Comparison of ENCODE assay signal across 8 cellular contexts in genomic region chr12:66129934-66130266, GRCh38. TPM values are rescaled to one million over a fixed set of nuclear protein-coding genes. Genes with fewer than 3 reads are reported as not detected.
DNase-seq lines count a peak whose midpoint lies in the region; ATAC-seq and TF ChIP-seq lines count a peak whose summit lies in the region.

No MANE protein-coding gene starts in this region.

- H3K79me2 ChIP-seq in mammary epithelial cell (ENCODE audit: insufficient read depth, low read length): peaks cover 65% of the 10 kb centered on the region

- no peak for TF ChIP-seq CTCF in mammary epithelial cell (conservative IDR thresholded peaks at IDR 0.05 in 1 of 2, IDR thresholded peaks at IDR 0.05 in 1 of 2; ENCODE audit: extremely low read depth in 1 of 2, insufficient read depth in 1 of 2, low read depth in 1 of 2, low read length in 2 of 2)

- in situ Hi-C loops in Caki2 (cut with HindIII; ENCODE audit: low pct_unique_long_range_greater_than_20kb, low sequenced_read_pairs) (no loop called here), mammary epithelial cell (cut with MboI; ENCODE audit: low sequenced_read_pairs in 2 of 2) (loop anchor here in 1 of 2 donors (25.0 kb wide), 1 partner anchor 282 kb away; no protein-coding TSS in a partner anchor)

- H3K27ac ChIP-seq in HUES48 (ENCODE audit: low read depth, low read length) (peak overlapping the region; percentile 89), mammary epithelial cell (ENCODE audit: insufficient read depth, low read depth, low read length) (peak overlapping the region; percentile 78), aorta (ENCODE audit: low read depth in 1 of 2, low read length in 2 of 2) (no peak overlapping the region)

- peaks cover 2% of the 10 kb centered on the region for H3K9me3 Mint-ChIP-seq in memory B cell

- H3K9me3 ChIP-seq in HUES48 (ENCODE audit: control insufficient read depth, insufficient read depth, low read length) (peaks cover 2% of the 10 kb centered on the region; the same call in 1 of the 2 replicates), mammary epithelial cell (replicated peaks; ENCODE audit: insufficient read depth, low read length) (no peaks in the 10 kb centered on the region), aorta (ENCODE audit: control insufficient read depth, low read length) (no peaks in the 10 kb centered on the region)

- ATAC-seq in memory B cell (ENCODE audit: low read depth): no peak
- peak; percentile 10 for ATAC-seq in aorta (ENCODE audit: low FRiP score)

- peaks cover 31% of the 10 kb centered on the region for H3K36me3 Mint-ChIP-seq in memory B cell

- H3K27ac Mint-ChIP-seq in memory B cell: peak overlapping the region; percentile 94

- CTCF ChIA-PET in mammary epithelial cell (lab: Charles Lee; ENCODE audit: low non-redundant PET): interaction anchor here (0.6 kb wide), 1 partner anchor 15 kb away, joined by 3 read pairs; no protein-coding TSS in a partner anchor

- no peaks in the 10 kb centered on the region for H4K20me1 ChIP-seq in mammary epithelial cell (ENCODE audit: insufficient read depth, low read length)

- H3K4me1 ChIP-seq in HUES48 (ENCODE audit: control insufficient read depth, insufficient read depth, low read length): peaks cover 10% of the 10 kb centered on the region; the same call in 1 of the 2 replicates
- H3K4me1 ChIP-seq in mammary epithelial cell (ENCODE audit: insufficient read depth, low read length): peaks cover 13% of the 10 kb centered on the region
- H3K4me1 ChIP-seq in aorta (ENCODE audit: control insufficient read depth in 1 of 2, insufficient read depth in 2 of 2, low read length in 2 of 2): peaks cover 2 to 6% of the 10 kb centered on the region in 2 donors

- H3K9ac ChIP-seq in HUES48 (ENCODE audit: low read depth, low read length) (peak overlapping the region; percentile 87), mammary epithelial cell (ENCODE audit: insufficient read depth, low read length) (peak overlapping the region; percentile 87)

- no peaks in the 10 kb centered on the region for H3K27me3 Mint-ChIP-seq in memory B cell

- H2AFZ ChIP-seq in mammary epithelial cell (ENCODE audit: low read depth, low read length): peak overlapping the region; percentile 89

- dilution Hi-C loops in mammary epithelial cell (cut with HindIII; ENCODE audit: low sequenced_read_pairs): no loop called here

- intact Hi-C loops in mammary epithelial cell (cut with micrococcal nuclease): no loop called here
- intact Hi-C loops in aorta (cut with DNase I): loop anchor here (1.0 to 5.0 kb wide), 2 partner anchors 37 to 39 kb away; partner anchors contain the start of gene TMBIM4 (in 2 of the 2)

- peak overlapping the region; percentile 93 for H3K4me3 Mint-ChIP-seq in memory B cell

- peaks cover 32% of the 10 kb centered on the region for H3K4me1 Mint-ChIP-seq in memory B cell

- DNase-seq in Caki2 (ENCODE audit: low read depth) (peak; percentile 25), mammary epithelial cell (no peak), memory B cell (ENCODE audit: low spot score in 2 of 2) (no peak), aorta (no peak), NCI-H1417 (lab: John Stamatoyannopoulos, UW) (no peak), NCI-H1105 (lab: John Stamatoyannopoulos, UW) (no peak), mucosa of gallbladder (ENCODE audit: low spot score) (no peak)

- BruUV-seq in mammary epithelial cell (replicated peaks; lab: Mats Ljungman, UMichigan): no TSS peak

- 2% methylated on average over 8 of the region's 8 CpGs for WGBS in mammary epithelial cell (ENCODE audit: low coverage, missing lambda C conversion rate)
- WGBS in aorta, 2 donors: 2 to 3% methylated on average over 8 of the region's 8 CpGs

- H3K27me3 ChIP-seq in HUES48 (ENCODE audit: control insufficient read depth, insufficient read depth, low read length) (no peaks in the 10 kb centered on the region), mammary epithelial cell (ENCODE audit: insufficient read depth, low read length) (no peaks in the 10 kb centered on the region), aorta (ENCODE audit: control insufficient read depth in 1 of 2, insufficient read depth in 2 of 2, low read length in 1 of 2) (no peaks in the 10 kb centered on the region)

- H3K4me2 ChIP-seq in mammary epithelial cell (ENCODE audit: insufficient read depth, low read depth, low read length): peak overlapping the region; percentile 75

- H3K36me3 ChIP-seq in HUES48 (ENCODE audit: control insufficient read depth, insufficient read depth, low read length) (peaks cover 40% of the 10 kb centered on the region), mammary epithelial cell (ENCODE audit: insufficient read depth, low read length) (peaks cover 26% of the 10 kb centered on the region), aorta (ENCODE audit: control insufficient read depth in 1 of 2, insufficient read depth in 2 of 2, low read length in 1 of 2) (peaks cover 0 to 2% of the 10 kb centered on the region in 2 donors)

- H3K4me3 ChIP-seq in HUES48 (ENCODE audit: low read depth, low read length): peak overlapping the region; percentile 79
- H3K4me3 ChIP-seq in mammary epithelial cell (replicated peaks in 1 of 3; ENCODE audit: insufficient read depth in 1 of 3, low read depth in 2 of 3, low read length in 3 of 3): peak overlapping the region; percentile 66 to 96 (median 84)
- H3K4me3 ChIP-seq in aorta (ENCODE audit: low read length in 2 of 2): peak overlapping the region; percentile 61 to 96

RNA-seq across cellular contexts. Expression of gene LLPH, which starts 0.7 kb away (rescaled TPM):
- total RNA-seq in Caki2 (2014; rRNA removed; shearing (Covaris generic); ENCODE audit: low replicate concordance): 39.9 and 41.7 TPM in 2 replicates
- total RNA-seq in mammary epithelial cell (10 to 100 TPM in 1 of 2 donors, 1 to 10 TPM in 1; 3.0 to 35.0 TPM), aorta (10 to 100 TPM; 16.1 to 19.0 TPM), mucosa of gallbladder (16.5 TPM)
- polyA plus RNA-seq in mammary epithelial cell (10.6 TPM), aorta (10 to 100 TPM; 18.0 to 26.5 TPM)
- not detected for polyA minus RNA-seq in mammary epithelial cell

RNA-seq across cellular contexts. Expression of gene TMBIM4, which starts 39.9 kb away (rescaled TPM):
- 45.5 and 46.1 TPM in 2 replicates for total RNA-seq in Caki2 (2014; rRNA removed; shearing (Covaris generic); ENCODE audit: low replicate concordance)
- total RNA-seq in mammary epithelial cell (10 to 100 TPM; 57.7 to 76.2 TPM), aorta (100 to 1,000 TPM; 100 to 112 TPM), mucosa of gallbladder (122 TPM)
- polyA plus RNA-seq in mammary epithelial cell (67.6 TPM), aorta (100 to 1,000 TPM; 107 to 161 TPM)
- 12.6 TPM for polyA minus RNA-seq in mammary epithelial cell

RNA-seq across cellular contexts. Expression of gene IRAK3, which starts 59.1 kb away (rescaled TPM):
- total RNA-seq in Caki2 (2014; rRNA removed; shearing (Covaris generic); ENCODE audit: low replicate concordance): 0.47 TPM in 1 of 2 replicates, not detected in the other
- total RNA-seq in mammary epithelial cell (under 1 TPM; 0.42 to 0.50 TPM), aorta (10 to 100 TPM; 29.7 to 32.2 TPM), mucosa of gallbladder (7.1 TPM)
- polyA plus RNA-seq in mammary epithelial cell (0.10 TPM), aorta (1 to 10 TPM; 5.0 to 7.6 TPM)
- polyA minus RNA-seq in mammary epithelial cell: not detected

Comparison
In these comparisons a context has a peak if more than half of its experiments do, and no peak if none do; other contexts are left out.
1. H3K27ac ChIP-seq: peak in HUES48 (single experiment) and mammary epithelial cell (single experiment); none in aorta (0 of 2).
2. Peak in every context shown above with its lines, with median percentiles within 50 percentile points of each other: H3K4me3 ChIP-seq.